ENCODE assay signal across 17 cellular contexts in the genomic region with DNA sequence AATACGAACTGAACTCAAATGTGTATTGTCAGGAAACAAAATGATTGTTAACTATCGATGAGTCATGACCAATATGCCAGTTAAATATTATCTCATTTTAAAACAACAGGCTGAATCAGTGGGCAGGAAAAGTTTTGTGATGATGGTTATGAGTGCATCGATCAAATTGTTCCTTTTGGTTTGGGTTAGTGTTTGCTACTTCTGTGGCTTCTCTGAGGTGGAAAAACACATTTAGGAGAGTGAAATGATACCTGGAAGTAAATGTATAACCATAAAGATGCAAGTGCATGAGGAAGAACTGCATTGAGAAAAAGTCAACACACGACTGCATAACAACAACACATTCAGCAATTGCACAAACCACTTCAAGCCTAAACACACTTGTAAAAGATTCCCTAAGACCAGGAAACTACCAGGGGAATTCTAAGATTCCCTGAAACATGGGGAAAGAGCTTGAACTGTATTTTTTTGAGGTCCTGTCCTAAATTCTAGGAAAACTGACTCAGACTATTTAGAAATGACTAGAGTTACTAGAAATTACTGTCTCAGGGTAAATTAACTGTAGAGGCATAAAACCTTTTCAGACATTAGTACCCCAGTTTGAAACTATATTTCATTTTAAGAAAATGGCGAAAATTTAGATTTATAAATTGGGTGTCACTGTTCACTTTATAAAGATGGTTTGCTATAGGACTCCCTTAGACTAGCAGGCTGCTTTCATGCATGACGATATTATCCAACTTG. TPM values are rescaled to one million over a fixed set of nuclear protein-coding genes. Genes with fewer than 3 reads are reported as not detected.
DNase-seq lines count a peak whose midpoint lies in the region; ATAC-seq, FAIRE-seq and TF ChIP-seq lines count a peak whose summit lies in the region.
"Had no signal": no experiment of that assay in that cellular context is flagged by ENCODE, and none has a peak within 500 bp of the region (broad histone marks: within the 10 kb centered on the region; RNA-seq: fewer than 3 reads in every experiment).

No MANE protein-coding gene starts in this region.

- H3K4me1 Mint-ChIP-seq in activated CD4-positive, alpha-beta memory T cell treated with anti-CD3 and anti-CD28 coated beads for 36 hours (ENCODE audit: low read depth), result peaks cover 21% of the 10 kb centered on the region

- DNase-seq in DMS53 (lab: John Stamatoyannopoulos, UW), result peak; percentile 36
- no peak for DNase-seq in DMS53 treated with DMSO at 0.1 percent for 48 hours (lab: John Stamatoyannopoulos, UW; ENCODE audit: unreplicated experiment)
- DNase-seq in GM12892 (ENCODE audit: insufficient read length), result no peak
- DNase-seq in activated CD4-positive, alpha-beta memory T cell treated with anti-CD3 and anti-CD28 coated beads for 36 hours, result no peak
- DNase-seq in left colon, result no peak
- DNase-seq in HK-2 (ENCODE audit: unreplicated experiment), result no peak
- no peak for DNase-seq in stimulated activated CD4-positive, alpha-beta T cell treated with anti-CD3 and anti-CD28 coated beads, Interleukin-4, amount 100 ng/mL, for 1 hour
- DNase-seq: 8988T; activated gamma-delta T cell treated with Interleukin-2 at 50 U/mL for 16 hours; anterior cingulate cortex; central memory CD4-positive, alpha-beta T cell; effector CD4-positive, alpha-beta T cell; GM23248; mesenchymal stem cell; NCI-H2029 had no signal

- peak; percentile 9 for FAIRE-seq in GM12892 (lab: Jason Lieb, UNC)
- FAIRE-seq: islet of Langerhans had no signal

- H3K27me3 Mint-ChIP-seq in activated CD4-positive, alpha-beta memory T cell treated with anti-CD3 and anti-CD28 coated beads for 36 hours, result no peaks in the 10 kb centered on the region

- CTCF ChIA-PET in activated CD4-positive, alpha-beta memory T cell treated with anti-CD3 and anti-CD28 coated beads for 36 hours (lab: Charles Lee), result no interaction called here

- H3K27ac Mint-ChIP-seq in activated CD4-positive, alpha-beta memory T cell treated with anti-CD3 and anti-CD28 coated beads for 36 hours, result peak overlapping the region; percentile 82

- TF ChIP-seq POLR2A in GM12892 (IDR thresholded peaks at IDR 0.05; ENCODE audit: low read depth, low read length) (no peak), GM18505 (IDR thresholded peaks at IDR 0.05; ENCODE audit: borderline replicate concordance, extremely low read depth, insufficient read depth, insufficient read length) (no peak)

- intact Hi-C loops in activated CD4-positive, alpha-beta memory T cell treated with anti-CD3 and anti-CD28 coated beads for 36 hours (cut with micrococcal nuclease), result loop anchor here (1.0 to 2.0 kb wide), 7 partner anchors 17 to 223 kb away; no protein-coding TSS in a partner anchor
- intact Hi-C loops in left colon (cut with DNase I, micrococcal nuclease), result no loop called here

- POLR2A ChIA-PET in activated CD4-positive, alpha-beta memory T cell treated with anti-CD3 and anti-CD28 coated beads for 36 hours (lab: Charles Lee), result interaction anchor here (0.6 to 1.0 kb wide), 2 partner anchors 47 to 179 kb away, joined by 3 read pairs; no protein-coding TSS in a partner anchor

- H3K36me3 Mint-ChIP-seq in activated CD4-positive, alpha-beta memory T cell treated with anti-CD3 and anti-CD28 coated beads for 36 hours, result peaks cover 5% of the 10 kb centered on the region

- H3K4me3 Mint-ChIP-seq in activated CD4-positive, alpha-beta memory T cell treated with anti-CD3 and anti-CD28 coated beads for 36 hours, result peak overlapping the region; percentile 35

- ATAC-seq in left colon (peak; percentile 37), GM18505 (IDR thresholded peaks at IDR 0.05; ENCODE audit: unreplicated experiment) (no peak)

- no peaks in the 10 kb centered on the region for H3K9me3 Mint-ChIP-seq in activated CD4-positive, alpha-beta memory T cell treated with anti-CD3 and anti-CD28 coated beads for 36 hours

RNA-seq across cellular contexts. Expression of gene CDYL2, which starts 44.8 kb away (rescaled TPM):
- 5.8 TPM for polyA plus RNA-seq in GM12892 (2012; ENCODE audit: missing spikeins)
- 10 to 100 TPM; 29.4 to 34.1 TPM for total RNA-seq in activated CD4-positive, alpha-beta memory T cell treated with anti-CD3 and anti-CD28 coated beads for 36 hours
- 1 to 10 TPM; 5.0 to 6.3 TPM for total RNA-seq in left colon

Comparison
In these comparisons a context has a peak if more than half of its experiments do, and no peak if none do; other contexts are left out.
1. RNA of gene CDYL2, which starts 44.8 kb away (total RNA-seq): 29.4 to 34.1 TPM in activated CD4-positive, alpha-beta memory T cell treated with anti-CD3 and anti-CD28 coated beads for 36 hours; 5.0 to 6.3 TPM in left colon; every median in the first group is over 4 times any median in the second.